Comparison of ENCODE assay signal across 9 cellular contexts in genomic region chr2:42569883-42570282, GRCh38. TPM values are rescaled to one million over a fixed set of nuclear protein-coding genes. Genes with fewer than 3 reads are reported as not detected.
DNase-seq lines count a peak whose midpoint lies in the region; ATAC-seq lines count a peak whose summit lies in the region.
"Had no signal": no experiment of that assay in that cellular context is flagged by ENCODE, and none has a peak within 500 bp of the region (broad histone marks: within the 10 kb centered on the region; RNA-seq: fewer than 3 reads in every experiment).

No MANE protein-coding gene starts in this region.

- H3K4me1 Mint-ChIP-seq in T-helper 1 cell treated with Interleukin-12 subunit alpha and Interleukin-12 subunit beta and Interleukin-4 antibody, amounts not matched to agents 30 μg/mL and 1 μg/mL, for 36 hours (ENCODE audit: low read depth): peaks cover 21% of the 10 kb centered on the region
- peaks cover 11% of the 10 kb centered on the region for H3K4me1 Mint-ChIP-seq in activated CD4-positive, alpha-beta memory T cell treated with anti-CD3 and anti-CD28 coated beads, Interleukin-2, amount 10 ng/mL, durations not matched to agents 7 days and 5 days
- H3K4me1 Mint-ChIP-seq in stimulated activated naive CD8-positive, alpha-beta T cell treated with anti-CD3 and anti-CD28 coated beads, Interleukin-15, amount 100 ng/mL, for 72 hours: peaks cover 39% of the 10 kb centered on the region

- H3K9me3 ChIP-seq in iPS-18c (ENCODE audit: control insufficient read depth, insufficient read depth, low read length): peaks cover 2% of the 10 kb centered on the region

- no peaks in the 10 kb centered on the region for H3K9me3 Mint-ChIP-seq in T-helper 1 cell treated with Interleukin-12 subunit alpha and Interleukin-12 subunit beta and Interleukin-4 antibody, amounts not matched to agents 30 μg/mL and 1 μg/mL, for 36 hours
- H3K9me3 Mint-ChIP-seq in activated CD4-positive, alpha-beta memory T cell treated with anti-CD3 and anti-CD28 coated beads, Interleukin-2, amount 10 ng/mL, durations not matched to agents 7 days and 5 days: no peaks in the 10 kb centered on the region
- no peaks in the 10 kb centered on the region for H3K9me3 Mint-ChIP-seq in stimulated activated naive CD8-positive, alpha-beta T cell treated with anti-CD3 and anti-CD28 coated beads, Interleukin-15, amount 100 ng/mL, for 72 hours

- CTCF ChIA-PET in activated CD4-positive, alpha-beta memory T cell treated with anti-CD3 and anti-CD28 coated beads, Interleukin-2, amount 10 ng/mL, durations not matched to agents 7 days and 5 days (lab: Charles Lee): no interaction called here

- ATAC-seq in stimulated activated naive CD8-positive, alpha-beta T cell treated with anti-CD3 and anti-CD28 coated beads, Interleukin-15, amount 100 ng/mL, for 72 hours: no peak
- ATAC-seq in HG03520 (IDR thresholded peaks at IDR 0.05; ENCODE audit: unreplicated experiment) (no peak), GM21825 (IDR thresholded peaks at IDR 0.05; ENCODE audit: unreplicated experiment) (no peak)

- POLR2A ChIA-PET in activated CD4-positive, alpha-beta memory T cell treated with anti-CD3 and anti-CD28 coated beads, Interleukin-2, amount 10 ng/mL, durations not matched to agents 7 days and 5 days (lab: Charles Lee): no interaction called here

- peak overlapping the region; percentile 71 for H3K4me3 ChIP-seq in iPS-18c (ENCODE audit: insufficient read depth, low read depth, low read length)

- H3K36me3 Mint-ChIP-seq in T-helper 1 cell treated with Interleukin-12 subunit alpha and Interleukin-12 subunit beta and Interleukin-4 antibody, amounts not matched to agents 30 μg/mL and 1 μg/mL, for 36 hours (ENCODE audit: low read depth): peaks cover 5% of the 10 kb centered on the region
- H3K36me3 Mint-ChIP-seq in activated CD4-positive, alpha-beta memory T cell treated with anti-CD3 and anti-CD28 coated beads, Interleukin-2, amount 10 ng/mL, durations not matched to agents 7 days and 5 days (ENCODE audit: low read depth): peaks cover 12% of the 10 kb centered on the region

- peak overlapping the region; percentile 90 for H3K4me3 Mint-ChIP-seq in T-helper 1 cell treated with Interleukin-12 subunit alpha and Interleukin-12 subunit beta and Interleukin-4 antibody, amounts not matched to agents 30 μg/mL and 1 μg/mL, for 36 hours
- peak overlapping the region; percentile 83 for H3K4me3 Mint-ChIP-seq in activated CD4-positive, alpha-beta memory T cell treated with anti-CD3 and anti-CD28 coated beads, Interleukin-2, amount 10 ng/mL, durations not matched to agents 7 days and 5 days
- peak overlapping the region; percentile 94 for H3K4me3 Mint-ChIP-seq in stimulated activated naive CD8-positive, alpha-beta T cell treated with anti-CD3 and anti-CD28 coated beads, Interleukin-15, amount 100 ng/mL, for 72 hours

- peak overlapping the region; percentile 83 for H3K27ac Mint-ChIP-seq in T-helper 1 cell treated with Interleukin-12 subunit alpha and Interleukin-12 subunit beta and Interleukin-4 antibody, amounts not matched to agents 30 μg/mL and 1 μg/mL, for 36 hours
- H3K27ac Mint-ChIP-seq in activated CD4-positive, alpha-beta memory T cell treated with anti-CD3 and anti-CD28 coated beads, Interleukin-2, amount 10 ng/mL, durations not matched to agents 7 days and 5 days: no peak overlapping the region
- H3K27ac Mint-ChIP-seq in stimulated activated naive CD8-positive, alpha-beta T cell treated with anti-CD3 and anti-CD28 coated beads, Interleukin-15, amount 100 ng/mL, for 72 hours: peak overlapping the region; percentile 73 to 98

- DNase-seq in T-helper 1 cell (no peak), hypothalamus (lab: John Stamatoyannopoulos, UW) (no peak)
- no peak for DNase-seq in activated CD4-positive, alpha-beta memory T cell treated with anti-CD3 and anti-CD28 coated beads, Interleukin-2, amount 10 ng/mL, durations not matched to agents 7 days and 5 days
- DNase-seq in stimulated activated naive CD8-positive, alpha-beta T cell treated with anti-CD3 and anti-CD28 coated beads, Interleukin-15, amount 100 ng/mL, for 72 hours: no peak
- DNase-seq: SHP77 had no signal

- peaks cover 5% of the 10 kb centered on the region for H3K27me3 Mint-ChIP-seq in T-helper 1 cell treated with Interleukin-12 subunit alpha and Interleukin-12 subunit beta and Interleukin-4 antibody, amounts not matched to agents 30 μg/mL and 1 μg/mL, for 36 hours (ENCODE audit: low read depth)
- peaks cover 3% of the 10 kb centered on the region for H3K27me3 Mint-ChIP-seq in activated CD4-positive, alpha-beta memory T cell treated with anti-CD3 and anti-CD28 coated beads, Interleukin-2, amount 10 ng/mL, durations not matched to agents 7 days and 5 days
- no peaks in the 10 kb centered on the region for H3K27me3 Mint-ChIP-seq in stimulated activated naive CD8-positive, alpha-beta T cell treated with anti-CD3 and anti-CD28 coated beads, Interleukin-15, amount 100 ng/mL, for 72 hours

RNA-seq across cellular contexts. Expression of gene MTA3, which starts 1.5 kb away (rescaled TPM):
- total RNA-seq in activated CD4-positive, alpha-beta memory T cell treated with anti-CD3 and anti-CD28 coated beads, Interleukin-2, amount 10 ng/mL, durations not matched to agents 7 days and 5 days: 10 to 100 TPM; 20.9 to 21.5 TPM
